11 cellular contexts compared by ENCODE assay signal in the genomic region with DNA sequence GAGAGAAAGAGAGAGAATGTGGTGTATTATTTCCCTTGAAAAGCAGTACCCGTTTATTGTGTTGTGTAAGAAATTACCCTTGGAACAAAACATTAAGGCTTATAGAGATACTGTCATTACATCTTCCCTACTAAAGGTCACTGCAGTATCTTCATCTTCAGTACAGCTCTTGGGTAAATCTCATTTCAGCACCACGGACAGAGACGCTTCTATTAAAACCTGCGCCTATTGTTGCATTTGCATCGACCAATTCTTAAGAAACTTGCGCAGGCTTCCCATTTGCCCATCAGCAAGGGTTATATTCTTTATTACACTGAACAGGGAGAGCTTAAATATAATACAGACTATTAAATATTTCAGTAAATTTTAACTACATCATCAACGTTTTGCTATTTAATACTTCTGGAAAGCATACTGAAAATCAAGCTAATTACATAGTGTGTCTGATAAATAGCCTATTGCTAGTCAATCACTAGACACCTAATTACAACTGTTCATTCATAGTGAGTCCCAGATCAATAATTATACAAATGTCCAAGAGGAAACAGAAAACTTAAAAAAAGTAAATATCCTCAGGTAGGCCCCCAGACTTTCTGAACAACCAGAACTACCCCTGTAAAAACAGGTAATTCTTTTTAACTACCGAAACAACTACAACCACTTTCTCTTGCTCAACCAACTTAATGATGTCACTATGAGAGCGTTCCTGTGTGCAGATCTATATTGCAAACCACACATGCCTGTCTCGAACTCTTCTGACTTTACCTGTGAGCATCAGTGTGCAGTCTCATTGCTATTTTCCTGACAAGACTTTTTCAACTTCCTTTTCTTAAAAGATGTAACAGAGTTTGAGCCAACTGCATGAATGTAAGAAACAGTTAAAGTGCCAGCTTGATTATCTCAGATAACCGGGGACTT.
DNase-seq lines count a peak whose midpoint lies in the region; ATAC-seq, FAIRE-seq and TF ChIP-seq lines count a peak whose summit lies in the region.
"Had no signal": no experiment of that assay in that cellular context is flagged by ENCODE, and none has a peak within 500 bp of the region (broad histone marks: within the 10 kb centered on the region; RNA-seq: fewer than 3 reads in every experiment).

No MANE protein-coding gene starts in this region.

- H3K9me1 ChIP-seq in endothelial cell of umbilical vein (replicated peaks; ENCODE audit: control insufficient read depth, extremely low read depth, insufficient read depth, low read length) = no peaks in the 10 kb centered on the region

- peak; percentile 14 for DNase-seq in activated CD4-positive, alpha-beta T cell treated with anti-CD3 and anti-CD28 coated beads for 36 hours
- no peak for DNase-seq in activated CD4-positive, alpha-beta T cell treated with anti-CD3 and anti-CD28 coated beads, Interleukin-2, amount 50 U/mL, for 4 hours
- DNase-seq in NT2/D1 (ENCODE audit: low read depth, low spot score) (peak; percentile 65), endothelial cell of umbilical vein (ENCODE audit: low read depth, low spot score) (peak; percentile 68), retina (peak; percentile 55), left lobe of liver (ENCODE audit: low spot score) (no peak)
- DNase-seq in activated T-helper 1 cell treated with anti-CD3 and anti-CD28 coated beads, Interleukin-12 subunit alpha, Interleukin-12 subunit beta, Interleukin-2, Interleukin-4 antibody, amounts not matched to agents 30 ng/mL and 10 ng/mL and 1 ng/mL, durations not matched to agents 14 hours and 24 hours and 36 hours (ENCODE audit: low spot score) = no peak

- no peak overlapping the region for H3K27ac ChIP-seq in endothelial cell of umbilical vein (ENCODE audit: insufficient read depth, low read depth, low read length)
- H3K27ac ChIP-seq: ovary, VCaP had no signal

- intact Hi-C loops in activated CD4-positive, alpha-beta T cell treated with anti-CD3 and anti-CD28 coated beads for 36 hours (cut with DNase I, micrococcal nuclease) = loop anchor here in 1 of 2 experiments (5.0 to 10.0 kb wide), 2 partner anchors 290 to 653 kb away; no protein-coding TSS in a partner anchor
- intact Hi-C loops in endothelial cell of umbilical vein (cut with micrococcal nuclease) = loop anchor here (5.0 to 10.0 kb wide), 3 partner anchors 292 to 563 kb away; no protein-coding TSS in a partner anchor
- intact Hi-C loops in activated T-helper 1 cell treated with anti-CD3 and anti-CD28 coated beads, Interleukin-12 subunit alpha, Interleukin-12 subunit beta, Interleukin-2, Interleukin-4 antibody, amounts not matched to agents 30 ng/mL and 10 ng/mL and 1 ng/mL, durations not matched to agents 14 hours and 24 hours and 36 hours (cut with micrococcal nuclease) = loop anchor here (10.0 kb wide), 1 partner anchor 290 kb away; no protein-coding TSS in a partner anchor

- no peak overlapping the region for H3K4me3 Mint-ChIP-seq in activated CD4-positive, alpha-beta T cell treated with anti-CD3 and anti-CD28 coated beads for 36 hours
- no peak overlapping the region for H3K4me3 Mint-ChIP-seq in activated T-helper 1 cell treated with anti-CD3 and anti-CD28 coated beads, Interleukin-12 subunit alpha, Interleukin-12 subunit beta, Interleukin-2, Interleukin-4 antibody, amounts not matched to agents 30 ng/mL and 10 ng/mL and 1 ng/mL, durations not matched to agents 14 hours and 24 hours and 36 hours

- peaks cover 8% of the 10 kb centered on the region for H3K4me1 Mint-ChIP-seq in activated CD4-positive, alpha-beta T cell treated with anti-CD3 and anti-CD28 coated beads for 36 hours
- H3K4me1 Mint-ChIP-seq in activated T-helper 1 cell treated with anti-CD3 and anti-CD28 coated beads, Interleukin-12 subunit alpha, Interleukin-12 subunit beta, Interleukin-2, Interleukin-4 antibody, amounts not matched to agents 30 ng/mL and 10 ng/mL and 1 ng/mL, durations not matched to agents 14 hours and 24 hours and 36 hours (ENCODE audit: low read depth) = no peaks in the 10 kb centered on the region

- peak; percentile 80 for FAIRE-seq in endothelial cell of umbilical vein (lab: Jason Lieb, UNC)

- H3K4me2 ChIP-seq in endothelial cell of umbilical vein (ENCODE audit: insufficient read depth, low read length) = peak overlapping the region; percentile 87

- H3K79me2 ChIP-seq in endothelial cell of umbilical vein (ENCODE audit: control insufficient read depth, insufficient read depth, low read length) = no peaks in the 10 kb centered on the region

- H2AFZ ChIP-seq in endothelial cell of umbilical vein (ENCODE audit: low read depth, low read length) = no peak overlapping the region

- no peak overlapping the region for H3K27ac Mint-ChIP-seq in activated CD4-positive, alpha-beta T cell treated with anti-CD3 and anti-CD28 coated beads for 36 hours
- no peak overlapping the region for H3K27ac Mint-ChIP-seq in activated T-helper 1 cell treated with anti-CD3 and anti-CD28 coated beads, Interleukin-12 subunit alpha, Interleukin-12 subunit beta, Interleukin-2, Interleukin-4 antibody, amounts not matched to agents 30 ng/mL and 10 ng/mL and 1 ng/mL, durations not matched to agents 14 hours and 24 hours and 36 hours

- BruUV-seq in endothelial cell of umbilical vein (replicated peaks; lab: Mats Ljungman, UMichigan) = TSS peak; percentile 15

- no peak for ATAC-seq in activated CD4-positive, alpha-beta T cell treated with anti-CD3 and anti-CD28 coated beads for 36 hours
- ATAC-seq in HG03378 (IDR thresholded peaks at IDR 0.05; ENCODE audit: unreplicated experiment) = no peak
- ATAC-seq in left lobe of liver = no peak

- no peak for TF ChIP-seq POLR2A in endothelial cell of umbilical vein (IDR thresholded peaks at IDR 0.05; ENCODE audit: low read depth, low read length)

- no peaks in the 10 kb centered on the region for H3K9me3 Mint-ChIP-seq in activated CD4-positive, alpha-beta T cell treated with anti-CD3 and anti-CD28 coated beads for 36 hours (ENCODE audit: low read depth)
- no peaks in the 10 kb centered on the region for H3K9me3 Mint-ChIP-seq in activated T-helper 1 cell treated with anti-CD3 and anti-CD28 coated beads, Interleukin-12 subunit alpha, Interleukin-12 subunit beta, Interleukin-2, Interleukin-4 antibody, amounts not matched to agents 30 ng/mL and 10 ng/mL and 1 ng/mL, durations not matched to agents 14 hours and 24 hours and 36 hours

- H3K27me3 ChIP-seq in NT2/D1 (ENCODE audit: insufficient read depth, insufficient read length) (peaks cover 46% of the 10 kb centered on the region), endothelial cell of umbilical vein (ENCODE audit: control insufficient read depth in 2 of 2, insufficient read depth in 2 of 2, low read length in 2 of 2) (peaks cover 5% of the 10 kb centered on the region in 2 experiments)
- H3K27me3 ChIP-seq: ovary had no signal

- H3K9ac ChIP-seq in NT2/D1 (ENCODE audit: insufficient read length, low read depth) (no peak overlapping the region), endothelial cell of umbilical vein (replicated peaks; ENCODE audit: extremely low read depth, insufficient read depth, low read length) (no peak overlapping the region)

- H3K36me3 ChIP-seq in NT2/D1 (ENCODE audit: insufficient read depth, insufficient read length, low read length) (no peaks in the 10 kb centered on the region), endothelial cell of umbilical vein (ENCODE audit: control insufficient read depth in 2 of 2, extremely low read depth in 1 of 2, insufficient read depth in 2 of 2, low read length in 2 of 2) (no peaks in the 10 kb centered on the region)
- H3K36me3 ChIP-seq: ovary had no signal

- peaks cover 40% of the 10 kb centered on the region for H3K27me3 Mint-ChIP-seq in activated CD4-positive, alpha-beta T cell treated with anti-CD3 and anti-CD28 coated beads for 36 hours
- H3K27me3 Mint-ChIP-seq in activated T-helper 1 cell treated with anti-CD3 and anti-CD28 coated beads, Interleukin-12 subunit alpha, Interleukin-12 subunit beta, Interleukin-2, Interleukin-4 antibody, amounts not matched to agents 30 ng/mL and 10 ng/mL and 1 ng/mL, durations not matched to agents 14 hours and 24 hours and 36 hours (ENCODE audit: insufficient read depth) = peaks cover 25% of the 10 kb centered on the region

- no peak overlapping the region for H3K4me3 ChIP-seq in NT2/D1 (ENCODE audit: insufficient read length, low read depth)
- H3K4me3 ChIP-seq in endothelial cell of umbilical vein (replicated peaks in 1 of 3; ENCODE audit: insufficient read depth in 1 of 3, low read depth in 1 of 3, low read length in 3 of 3) = no peak overlapping the region
- H3K4me3 ChIP-seq: ovary had no signal

- peaks cover 2% of the 10 kb centered on the region for H3K36me3 Mint-ChIP-seq in activated CD4-positive, alpha-beta T cell treated with anti-CD3 and anti-CD28 coated beads for 36 hours (ENCODE audit: low read depth)
- no peaks in the 10 kb centered on the region for H3K36me3 Mint-ChIP-seq in activated T-helper 1 cell treated with anti-CD3 and anti-CD28 coated beads, Interleukin-12 subunit alpha, Interleukin-12 subunit beta, Interleukin-2, Interleukin-4 antibody, amounts not matched to agents 30 ng/mL and 10 ng/mL and 1 ng/mL, durations not matched to agents 14 hours and 24 hours and 36 hours (ENCODE audit: low read depth)

- CTCF ChIA-PET in activated CD4-positive, alpha-beta T cell treated with anti-CD3 and anti-CD28 coated beads for 36 hours (lab: Charles Lee) = interaction anchor here (0.6 kb wide), 1 partner anchor 213 kb away, joined by 3 read pairs; no protein-coding TSS in a partner anchor
- CTCF ChIA-PET in endothelial cell of umbilical vein (lab: Charles Lee) = interaction anchor here (1.0 to 1.4 kb wide), 6 partner anchors 45 to 662 kb away, joined by 3 to 7 read pairs (median 4); no protein-coding TSS in a partner anchor

- dilution Hi-C loops in endothelial cell of umbilical vein (cut with MboI; ENCODE audit: extremely low pct_ligation_motif_present, low sequenced_read_pairs) = no loop called here

- POLR2A ChIA-PET in activated CD4-positive, alpha-beta T cell treated with anti-CD3 and anti-CD28 coated beads for 36 hours (lab: Charles Lee) = no interaction called here
- POLR2A ChIA-PET in endothelial cell of umbilical vein (lab: Charles Lee) = interaction anchor here (0.8 kb wide), 1 partner anchor 17 kb away, joined by 3 read pairs; no protein-coding TSS in a partner anchor

- peaks cover 9% of the 10 kb centered on the region for H4K20me1 ChIP-seq in endothelial cell of umbilical vein (replicated peaks; ENCODE audit: control insufficient read depth, extremely low read depth, insufficient read depth, low read length)

- TF ChIP-seq CTCF in endothelial cell of umbilical vein (IDR thresholded peaks at IDR 0.05; ENCODE audit: extremely low read depth in 1 of 2, insufficient read depth in 1 of 2, low read depth in 1 of 2, low read length in 2 of 2) = no peak

- H3K9me3 ChIP-seq in NT2/D1 (ENCODE audit: insufficient read depth, low read length) (no peaks in the 10 kb centered on the region), endothelial cell of umbilical vein (replicated peaks; ENCODE audit: control insufficient read depth, insufficient read depth, low read length) (no peaks in the 10 kb centered on the region)
- H3K9me3 ChIP-seq: Caco-2, ovary had no signal

- H3K4me1 ChIP-seq in NT2/D1 (ENCODE audit: insufficient read depth, insufficient read length) (no peaks in the 10 kb centered on the region), endothelial cell of umbilical vein (ENCODE audit: control insufficient read depth, extremely low read depth, insufficient read depth, low read length) (peaks cover 15% of the 10 kb centered on the region)
- H3K4me1 ChIP-seq: Caco-2 had no signal

Comparison
In these comparisons a context has a peak if more than half of its experiments do, and no peak if none do; other contexts are left out.
1. DNase-seq: peak in activated CD4-positive, alpha-beta T cell treated with anti-CD3 and anti-CD28 coated beads for 36 hours (single experiment), NT2/D1 (single experiment), endothelial cell of umbilical vein (single experiment) and retina (single experiment); none in activated CD4-positive, alpha-beta T cell treated with anti-CD3 and anti-CD28 coated beads, Interleukin-2, amount 50 U/mL, for 4 hours (0 of 2), activated T-helper 1 cell treated with anti-CD3 and anti-CD28 coated beads, Interleukin-12 subunit alpha, Interleukin-12 subunit beta, Interleukin-2, Interleukin-4 antibody, amounts not matched to agents 30 ng/mL and 10 ng/mL and 1 ng/mL, durations not matched to agents 14 hours and 24 hours and 36 hours (single experiment) and left lobe of liver (single experiment).